ENCODE assay signal across 8 cellular contexts in genomic region chr16:15888072-15888976, GRCh38. TPM values are rescaled to one million over a fixed set of nuclear protein-coding genes. Genes with fewer than 3 reads are reported as not detected.
DNase-seq lines count a peak whose midpoint lies in the region; FAIRE-seq and TF ChIP-seq lines count a peak whose summit lies in the region.

Gene CEP20 (minus strand): TSS chr16:15888603. CDS start chr16:15888585, 18 bp downstream.

- H3K27ac ChIP-seq in MM.1S (ENCODE audit: low read length) (peak within 1 kb of the TSS; percentile 44; the same call in 1 of the 2 replicates), neural progenitor cell (no peak within 1 kb of the TSS)

- no peaks in the 10 kb centered on the region for H3K9me3 ChIP-seq in HAP-1
- no peaks in the 10 kb centered on the region for H3K9me3 ChIP-seq in MM.1S (replicated peaks; ENCODE audit: insufficient read depth, low read length)
- H3K9me3 ChIP-seq in neural progenitor cell (ENCODE audit: low read depth) = no peaks in the 10 kb centered on the region

- H3K27me3 ChIP-seq in HAP-1 (ENCODE audit: low read depth) (no peaks in the 10 kb centered on the region), MM.1S (replicated peaks; ENCODE audit: insufficient read depth, low read length) (no peaks in the 10 kb centered on the region), neural progenitor cell (no peaks in the 10 kb centered on the region)

- peak within 1 kb of the TSS; percentile 90 for H3K4me3 ChIP-seq in HAP-1
- H3K4me3 ChIP-seq in MM.1S (ENCODE audit: low read length) = peak within 1 kb of the TSS; percentile 95
- H3K4me3 ChIP-seq in fibroblast of villous mesenchyme (ENCODE audit: low read depth, low read length) = peak within 1 kb of the TSS; percentile 99
- peak within 1 kb of the TSS; percentile 76 for H3K4me3 ChIP-seq in neural progenitor cell

- DNase-seq in HAP-1 (ENCODE audit: low spot score in 2 of 2) = peak; percentile 97 to 100
- DNase-seq in MM.1S = peak; percentile 100
- DNase-seq in SIG-M5 (lab: John Stamatoyannopoulos, UW) = peak; percentile 82
- DNase-seq in activated gamma-delta T cell (lab: John Stamatoyannopoulos, UW) = peak; percentile 95
- DNase-seq in fibroblast of villous mesenchyme (ENCODE audit: low read depth) = peak; percentile 99
- peak; percentile 100 for DNase-seq in neural progenitor cell (ENCODE audit: low spot score)
- peak; percentile 99 for DNase-seq in stromal cell of bone marrow (ENCODE audit: low read depth)

- peak within 1 kb of the TSS; percentile 88 for H3K9ac ChIP-seq in MM.1S (ENCODE audit: low read length)
- peak within 1 kb of the TSS; percentile 85 for H3K9ac ChIP-seq in neural progenitor cell

- peaks cover 23% of the 10 kb centered on the region for H3K4me1 Mint-ChIP-seq in neural progenitor cell

- no peaks in the 10 kb centered on the region for H3K9me2 ChIP-seq in MM.1S (replicated peaks; ENCODE audit: insufficient read depth, low read length)

- peaks cover 16% of the 10 kb centered on the region for H3K4me1 ChIP-seq in HAP-1
- peaks cover 11% of the 10 kb centered on the region for H3K4me1 ChIP-seq in MM.1S (ENCODE audit: low read length)
- H3K4me1 ChIP-seq in neural progenitor cell = peaks cover 10% of the 10 kb centered on the region

- H4K20me1 ChIP-seq in MM.1S (ENCODE audit: insufficient read depth, low read length) (no peaks in the 10 kb centered on the region), neural progenitor cell (ENCODE audit: low read depth) (no peaks in the 10 kb centered on the region)

- H2AFZ ChIP-seq in MM.1S (ENCODE audit: low read length) (peak within 1 kb of the TSS; percentile 84), neural progenitor cell (replicated peaks) (peak within 1 kb of the TSS; percentile 86)

- H3K4me2 ChIP-seq in MM.1S (ENCODE audit: low read depth, low read length) (peak within 1 kb of the TSS; percentile 79), neural progenitor cell (peak within 1 kb of the TSS; percentile 85)

- H3F3A ChIP-seq in MM.1S (ENCODE audit: insufficient read depth, low read length) (no peaks in the 10 kb centered on the region), neural progenitor cell (ENCODE audit: low read depth) (peaks cover 6% of the 10 kb centered on the region)

- H3K36me3 ChIP-seq in HAP-1 (replicated peaks) (peaks cover 6% of the 10 kb centered on the region), MM.1S (replicated peaks; ENCODE audit: insufficient read depth, low read length) (no peaks in the 10 kb centered on the region), neural progenitor cell (no peaks in the 10 kb centered on the region)

- in situ Hi-C loops in HAP-1 (cut with MboI; ENCODE audit: low sequenced_read_pairs) = no loop called here

- TF ChIP-seq CTCF in MM.1S (IDR thresholded peaks at IDR 0.05; ENCODE audit: low read length) = no peak
- no peak for TF ChIP-seq CTCF in fibroblast of villous mesenchyme (IDR thresholded peaks at IDR 0.05; ENCODE audit: insufficient read depth, low read depth, low read length)
- peak; percentile 15 for TF ChIP-seq CTCF in neural progenitor cell (IDR thresholded peaks at IDR 0.05)

- H3K79me2 ChIP-seq in MM.1S (ENCODE audit: low read length) (peaks cover 48% of the 10 kb centered on the region), neural progenitor cell (ENCODE audit: low read depth) (peaks cover 50% of the 10 kb centered on the region)

- no peaks in the 10 kb centered on the region for H3K9me3 Mint-ChIP-seq in neural progenitor cell

- peak within 1 kb of the TSS; percentile 99 for H3K27ac Mint-ChIP-seq in neural progenitor cell

- H3K36me3 Mint-ChIP-seq in neural progenitor cell = no peaks in the 10 kb centered on the region

- peak within 1 kb of the TSS; percentile 100 for H3K4me3 Mint-ChIP-seq in neural progenitor cell

- peak; percentile 97 for FAIRE-seq in G401.6 (lab: Jason Lieb, UNC)

- peaks cover 5% of the 10 kb centered on the region for H3K27me3 Mint-ChIP-seq in neural progenitor cell (ENCODE audit: insufficient read depth, low read depth)

RNA-seq across cellular contexts. Expression of gene CEP20, which starts in this region (rescaled TPM):
- total RNA-seq in fibroblast of villous mesenchyme = 35.8 and 50.1 TPM in 2 replicates
- 50.5 and 101 TPM in 2 replicates for total RNA-seq in neural progenitor cell (ENCODE audit: low replicate concordance)
